Comparison of ENCODE assay signal across 9 cellular contexts in the genomic region with DNA sequence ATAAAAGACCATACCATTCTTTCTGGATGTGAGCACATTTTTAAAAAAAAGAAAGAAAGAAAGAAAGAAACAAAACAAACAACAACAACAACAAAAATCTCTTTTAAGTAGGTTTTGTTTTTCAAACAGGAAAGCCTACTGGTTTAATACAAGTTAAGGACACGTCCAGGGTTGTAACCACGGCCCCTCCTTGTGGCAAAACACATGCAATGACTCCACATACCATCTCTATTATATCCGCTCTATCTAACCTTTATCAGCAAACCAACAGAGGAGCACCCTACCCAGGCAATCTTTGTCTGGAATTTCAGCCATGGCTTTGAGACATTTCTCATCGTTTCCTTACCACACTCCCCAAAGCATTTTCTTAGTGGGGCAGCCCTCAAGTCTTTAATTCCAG.
DNase-seq lines count a peak whose midpoint lies in the region; ATAC-seq, FAIRE-seq and TF ChIP-seq lines count a peak whose summit lies in the region.
"Had no signal": no experiment of that assay in that cellular context is flagged by ENCODE, and none has a peak within 500 bp of the region (broad histone marks: within the 10 kb centered on the region; RNA-seq: fewer than 3 reads in every experiment).

No MANE protein-coding gene starts in this region.

- H3K36me3 Mint-ChIP-seq in activated CD8-positive, alpha-beta memory T cell treated with anti-CD3 and anti-CD28 coated beads, Interleukin-2, amount 10 ng/mL, durations not matched to agents 7 days and 5 days, result no peaks in the 10 kb centered on the region
- H3K36me3 Mint-ChIP-seq in natural killer cell, result no peaks in the 10 kb centered on the region
- H3K36me3 Mint-ChIP-seq: stimulated activated naive B cell treated with anti-CD40 and anti-IgM and Interleukin-4, amounts not matched to agents 10 μg/mL and 1 μg/mL and 100 μg/mL, for 72 hours had no signal

- FAIRE-seq in endothelial cell of umbilical vein (lab: Jason Lieb, UNC), result no peak

- H3K27me3 ChIP-seq in Karpas-422 (ENCODE audit: low read length) (no peaks in the 10 kb centered on the region), endothelial cell of umbilical vein (ENCODE audit: control insufficient read depth in 2 of 2, insufficient read depth in 2 of 2, low read length in 2 of 2) (peaks cover 0 to 7% of the 10 kb centered on the region in 2 experiments)

- H3K9ac ChIP-seq in Karpas-422 (ENCODE audit: low read length) (no peak overlapping the region), endothelial cell of umbilical vein (replicated peaks; ENCODE audit: extremely low read depth, insufficient read depth, low read length) (no peak overlapping the region)

- H3K9me3 ChIP-seq in Karpas-422 (ENCODE audit: low read length) (no peaks in the 10 kb centered on the region), endothelial cell of umbilical vein (replicated peaks; ENCODE audit: control insufficient read depth, insufficient read depth, low read length) (no peaks in the 10 kb centered on the region)

- TF ChIP-seq CTCF in endothelial cell of umbilical vein (IDR thresholded peaks at IDR 0.05; ENCODE audit: extremely low read depth in 1 of 2, insufficient read depth in 1 of 2, low read depth in 1 of 2, low read length in 2 of 2), result peak; percentile 34 to 65
- TF ChIP-seq CTCF in retinal pigment epithelial cell (conservative IDR thresholded peaks at IDR 0.05; ENCODE audit: low read depth, low read length), result peak; percentile 75
- no peak for TF ChIP-seq CTCF in natural killer cell (IDR thresholded peaks at IDR 0.05)

- no peaks in the 10 kb centered on the region for H3K9me2 ChIP-seq in Karpas-422 (replicated peaks; ENCODE audit: insufficient read depth, low read length)

- no TSS peak for BruUV-seq in endothelial cell of umbilical vein (replicated peaks; lab: Mats Ljungman, UMichigan)

- no peak overlapping the region for H3K27ac Mint-ChIP-seq in activated CD8-positive, alpha-beta memory T cell treated with anti-CD3 and anti-CD28 coated beads, Interleukin-2, amount 10 ng/mL, durations not matched to agents 7 days and 5 days
- no peak overlapping the region for H3K27ac Mint-ChIP-seq in natural killer cell
- H3K27ac Mint-ChIP-seq: stimulated activated naive B cell treated with anti-CD40 and anti-IgM and Interleukin-4, amounts not matched to agents 10 μg/mL and 1 μg/mL and 100 μg/mL, for 72 hours had no signal

- POLR2A ChIA-PET in endothelial cell of umbilical vein (lab: Charles Lee), result no interaction called here

- no peaks in the 10 kb centered on the region for H3K79me2 ChIP-seq in Karpas-422 (ENCODE audit: low read length)
- H3K79me2 ChIP-seq in endothelial cell of umbilical vein (ENCODE audit: control insufficient read depth, insufficient read depth, low read length), result no peaks in the 10 kb centered on the region

- H3K4me1 Mint-ChIP-seq in activated CD8-positive, alpha-beta memory T cell treated with anti-CD3 and anti-CD28 coated beads, Interleukin-2, amount 10 ng/mL, durations not matched to agents 7 days and 5 days, result no peaks in the 10 kb centered on the region
- no peaks in the 10 kb centered on the region for H3K4me1 Mint-ChIP-seq in natural killer cell
- H3K4me1 Mint-ChIP-seq: stimulated activated naive B cell treated with anti-CD40 and anti-IgM and Interleukin-4, amounts not matched to agents 10 μg/mL and 1 μg/mL and 100 μg/mL, for 72 hours had no signal

- ATAC-seq in HG03108 (IDR thresholded peaks at IDR 0.05; ENCODE audit: unreplicated experiment), result no peak
- ATAC-seq in activated CD8-positive, alpha-beta memory T cell treated with anti-CD3 and anti-CD28 coated beads, Interleukin-2, amount 10 ng/mL, durations not matched to agents 7 days and 5 days, result no peak
- no peak for ATAC-seq in natural killer cell
- ATAC-seq: stimulated activated naive B cell treated with anti-CD40 and anti-IgM and Interleukin-4, amounts not matched to agents 10 μg/mL and 1 μg/mL and 100 μg/mL, for 72 hours had no signal

- H3K27ac ChIP-seq in Karpas-422 (ENCODE audit: low read length) (no peak overlapping the region), endothelial cell of umbilical vein (ENCODE audit: insufficient read depth, low read depth, low read length) (no peak overlapping the region)

- no peaks in the 10 kb centered on the region for H4K20me1 ChIP-seq in Karpas-422 (ENCODE audit: insufficient read depth, low read depth, low read length)
- H4K20me1 ChIP-seq in endothelial cell of umbilical vein (replicated peaks; ENCODE audit: control insufficient read depth, extremely low read depth, insufficient read depth, low read length), result no peaks in the 10 kb centered on the region

- H3K36me3 ChIP-seq in Karpas-422 (ENCODE audit: insufficient read depth, low read length) (no peaks in the 10 kb centered on the region), endothelial cell of umbilical vein (ENCODE audit: control insufficient read depth in 2 of 2, extremely low read depth in 1 of 2, insufficient read depth in 2 of 2, low read length in 2 of 2) (no peaks in the 10 kb centered on the region)

- DNase-seq in Karpas-422 (peak; percentile 58), NCI-H748 treated with DMSO at 0.1 percent for 48 hours (lab: John Stamatoyannopoulos, UW) (peak; percentile 78), endothelial cell of umbilical vein (ENCODE audit: low read depth, low spot score) (peak; percentile 57), retinal pigment epithelial cell (ENCODE audit: low read depth) (peak; percentile 32), natural killer cell (no peak)
- DNase-seq in activated CD8-positive, alpha-beta memory T cell treated with anti-CD3 and anti-CD28 coated beads, Interleukin-2, amount 10 ng/mL, durations not matched to agents 7 days and 5 days, result no peak
- no peak for DNase-seq in stimulated activated CD4-positive, alpha-beta T cell treated with anti-CD3 and anti-CD28 coated beads, Interleukin-4, amount 100 ng/mL, for 4 hours
- DNase-seq: stimulated activated naive B cell treated with anti-CD40 and anti-IgM and Interleukin-4, amounts not matched to agents 10 μg/mL and 1 μg/mL and 100 μg/mL, for 72 hours had no signal

- H3K4me3 ChIP-seq in Karpas-422 (ENCODE audit: low read length) (no peak overlapping the region), endothelial cell of umbilical vein (replicated peaks in 1 of 3; ENCODE audit: insufficient read depth in 1 of 3, low read depth in 1 of 3, low read length in 3 of 3) (no peak overlapping the region), retinal pigment epithelial cell (ENCODE audit: low read length) (no peak overlapping the region)

- no peaks in the 10 kb centered on the region for H3K9me3 Mint-ChIP-seq in activated CD8-positive, alpha-beta memory T cell treated with anti-CD3 and anti-CD28 coated beads, Interleukin-2, amount 10 ng/mL, durations not matched to agents 7 days and 5 days (ENCODE audit: low read depth)
- H3K9me3 Mint-ChIP-seq in natural killer cell, result peaks cover 0 to 4% of the 10 kb centered on the region in 2 donors

- CTCF ChIA-PET in endothelial cell of umbilical vein (lab: Charles Lee), result interaction anchor here (0.8 to 3.2 kb wide), 15 partner anchors 14 to 1167 kb away, joined by 3 to 28 read pairs (median 4); no protein-coding TSS in a partner anchor
- CTCF ChIA-PET in activated CD8-positive, alpha-beta memory T cell treated with anti-CD3 and anti-CD28 coated beads, Interleukin-2, amount 10 ng/mL, durations not matched to agents 7 days and 5 days (lab: Charles Lee), result interaction anchor here (1.8 kb wide), 1 partner anchor 17 kb away, joined by 4 read pairs; no protein-coding TSS in a partner anchor

- dilution Hi-C loops in endothelial cell of umbilical vein (cut with MboI; ENCODE audit: extremely low pct_ligation_motif_present, low sequenced_read_pairs), result no loop called here

- intact Hi-C loops in endothelial cell of umbilical vein (cut with micrococcal nuclease), result loop anchor here (1.0 to 2.0 kb wide), 4 partner anchors 28 to 1168 kb away; no protein-coding TSS in a partner anchor
- intact Hi-C loops in natural killer cell (cut with micrococcal nuclease), result no loop called here

- H3K4me3 Mint-ChIP-seq in activated CD8-positive, alpha-beta memory T cell treated with anti-CD3 and anti-CD28 coated beads, Interleukin-2, amount 10 ng/mL, durations not matched to agents 7 days and 5 days, result no peak overlapping the region
- H3K4me3 Mint-ChIP-seq in natural killer cell, result no peak overlapping the region
- H3K4me3 Mint-ChIP-seq: stimulated activated naive B cell treated with anti-CD40 and anti-IgM and Interleukin-4, amounts not matched to agents 10 μg/mL and 1 μg/mL and 100 μg/mL, for 72 hours had no signal

- H3K27me3 Mint-ChIP-seq in activated CD8-positive, alpha-beta memory T cell treated with anti-CD3 and anti-CD28 coated beads, Interleukin-2, amount 10 ng/mL, durations not matched to agents 7 days and 5 days, result peaks cover 3% of the 10 kb centered on the region
- peaks cover 0 to 5% of the 10 kb centered on the region in 2 donors for H3K27me3 Mint-ChIP-seq in natural killer cell (ENCODE audit: low read depth in 2 of 2)
- H3K27me3 Mint-ChIP-seq: stimulated activated naive B cell treated with anti-CD40 and anti-IgM and Interleukin-4, amounts not matched to agents 10 μg/mL and 1 μg/mL and 100 μg/mL, for 72 hours had no signal

- H2AFZ ChIP-seq in Karpas-422 (ENCODE audit: low read length), result no peak overlapping the region
- no peak overlapping the region for H2AFZ ChIP-seq in endothelial cell of umbilical vein (ENCODE audit: low read depth, low read length)

- H3K9me1 ChIP-seq in endothelial cell of umbilical vein (replicated peaks; ENCODE audit: control insufficient read depth, extremely low read depth, insufficient read depth, low read length), result no peaks in the 10 kb centered on the region

- H3K4me2 ChIP-seq in Karpas-422 (ENCODE audit: low read depth, low read length, poor library complexity, severe bottlenecking), result no peak overlapping the region
- H3K4me2 ChIP-seq in endothelial cell of umbilical vein (ENCODE audit: insufficient read depth, low read length), result no peak overlapping the region

- no peak for TF ChIP-seq POLR2A in endothelial cell of umbilical vein (IDR thresholded peaks at IDR 0.05; ENCODE audit: low read depth, low read length)

- H3K4me1 ChIP-seq in Karpas-422 (ENCODE audit: low read length) (no peaks in the 10 kb centered on the region), endothelial cell of umbilical vein (ENCODE audit: control insufficient read depth, extremely low read depth, insufficient read depth, low read length) (no peaks in the 10 kb centered on the region)

TF ChIP-seq in endothelial cell of umbilical vein, 7 proteins besides CTCF, POLR2A, EP300 and RAD21 (continues in another document):
- TF ChIP-seq JUN (IDR thresholded peaks at IDR 0.05; ENCODE audit: borderline replicate concordance, insufficient read depth, insufficient read length, low read depth), result no peak
- no peak for TF ChIP-seq EZH2 (IDR thresholded peaks at IDR 0.05; ENCODE audit: borderline replicate concordance, low read depth, low read length, severe bottlenecking)
- TF ChIP-seq GATA2 (IDR thresholded peaks at IDR 0.05; ENCODE audit: insufficient read depth, insufficient read length, low read depth, low read length), result no peak
- no peak for TF ChIP-seq FOS (IDR thresholded peaks at IDR 0.05; ENCODE audit: borderline replicate concordance, insufficient read depth, low read length)
- TF ChIP-seq POLR2AphosphoS5 (IDR thresholded peaks at IDR 0.05; ENCODE audit: insufficient read depth, low read depth, low read length), result no peak
- TF ChIP-seq MYC (IDR thresholded peaks at IDR 0.05; ENCODE audit: low read depth, low read length), result no peak

Comparison
In these comparisons a context has a peak if more than half of its experiments do, and no peak if none do; other contexts are left out.
1. DNase-seq: peak in Karpas-422 (single experiment), NCI-H748 treated with DMSO at 0.1 percent for 48 hours (single experiment), endothelial cell of umbilical vein (single experiment) and retinal pigment epithelial cell (single experiment); none in activated CD8-positive, alpha-beta memory T cell treated with anti-CD3 and anti-CD28 coated beads, Interleukin-2, amount 10 ng/mL, durations not matched to agents 7 days and 5 days (single experiment), stimulated activated CD4-positive, alpha-beta T cell treated with anti-CD3 and anti-CD28 coated beads, Interleukin-4, amount 100 ng/mL, for 4 hours (0 of 2) and natural killer cell (single experiment).